8 cellular contexts compared by ENCODE assay signal in genomic region chr6:106520711-106521367, GRCh38.
DNase-seq lines count a peak whose midpoint lies in the region; ATAC-seq and TF ChIP-seq lines count a peak whose summit lies in the region.

No MANE protein-coding gene starts in this region.

- CTCF ChIA-PET in A673 (lab: Charles Lee): interaction anchor here (0.6 kb wide), 1 partner anchor 26 kb away, joined by 5 read pairs; no protein-coding TSS in a partner anchor

- H3K9me3 ChIP-seq in muscle layer of duodenum (ENCODE audit: control insufficient read depth in 1 of 2, low read length in 2 of 2) (no peaks in the 10 kb centered on the region), A673 (ENCODE audit: low read depth, low read length, poor library complexity, severe bottlenecking) (no peaks in the 10 kb centered on the region)

- H3K36me3 Mint-ChIP-seq in activated T-cell treated with anti-CD3 and anti-CD28 coated beads, Interleukin-2, amount 50 U/mL, for 24 hours (ENCODE audit: low read depth): peaks cover 46% of the 10 kb centered on the region

- BruUV-seq in A673 (replicated peaks; lab: Mats Ljungman, UMichigan): no TSS peak

- H3K27me3 ChIP-seq in GM06990 (replicated peaks; ENCODE audit: control insufficient read depth, insufficient read depth, low read length) (no peaks in the 10 kb centered on the region), muscle layer of duodenum (ENCODE audit: low read depth, low read length) (no peaks in the 10 kb centered on the region), A673 (replicated peaks; ENCODE audit: insufficient read depth, low read depth, low read length, poor library complexity) (no peaks in the 10 kb centered on the region)

- intact Hi-C loops in A673 (cut with micrococcal nuclease; ENCODE audit: unreplicated experiment): no loop called here

- TF ChIP-seq CTCF in GM06990 (IDR thresholded peaks at IDR 0.05; ENCODE audit: insufficient read depth, low read length, poor library complexity, severe bottlenecking) (no peak), A673 (conservative IDR thresholded peaks at IDR 0.05; ENCODE audit: low read depth, low read length) (no peak)

- H3K4me3 Mint-ChIP-seq in activated T-cell treated with anti-CD3 and anti-CD28 coated beads, Interleukin-2, amount 50 U/mL, for 24 hours: peak overlapping the region; percentile 78

- H3K4me1 Mint-ChIP-seq in activated T-cell treated with anti-CD3 and anti-CD28 coated beads, Interleukin-2, amount 50 U/mL, for 24 hours (ENCODE audit: low read depth): peaks cover 82% of the 10 kb centered on the region

- peak overlapping the region; percentile 68 for H3K4me3 ChIP-seq in GM06990 (replicated peaks; ENCODE audit: low read depth, low read length)
- H3K4me3 ChIP-seq in muscle layer of duodenum (ENCODE audit: low read depth in 1 of 2, low read length in 2 of 2): no peak overlapping the region
- no peak overlapping the region for H3K4me3 ChIP-seq in A673 (ENCODE audit: low read depth, low read length, poor library complexity, severe bottlenecking)

- peak; percentile 57 for ATAC-seq in GM21786 (IDR thresholded peaks at IDR 0.05; ENCODE audit: unreplicated experiment)

- peak overlapping the region; percentile 54 for H3K27ac ChIP-seq in muscle layer of duodenum (ENCODE audit: low read length)
- no peak overlapping the region for H3K27ac ChIP-seq in A673 (ENCODE audit: low read depth, low read length, poor library complexity, severe bottlenecking)

- H3K9me3 Mint-ChIP-seq in activated T-cell treated with anti-CD3 and anti-CD28 coated beads, Interleukin-2, amount 50 U/mL, for 24 hours: no peaks in the 10 kb centered on the region

- peak overlapping the region; percentile 100 for H3K27ac Mint-ChIP-seq in activated T-cell treated with anti-CD3 and anti-CD28 coated beads, Interleukin-2, amount 50 U/mL, for 24 hours

- DNase-seq in GM06990 (ENCODE audit: extremely low read depth, insufficient read length) (peak; percentile 80), NK-92 (lab: John Stamatoyannopoulos, UW; ENCODE audit: unreplicated experiment) (peak; percentile 30), DMS53 (lab: John Stamatoyannopoulos, UW) (no peak), A673 (ENCODE audit: low spot score) (no peak), hypothalamus (lab: John Stamatoyannopoulos, UW) (no peak)
- peak; percentile 81 for DNase-seq in activated T-cell treated with anti-CD3 and anti-CD28 coated beads, Interleukin-2, amount 50 U/mL, for 24 hours

- H3K4me1 ChIP-seq in muscle layer of duodenum (ENCODE audit: control insufficient read depth in 1 of 2, insufficient read depth in 2 of 2, low read length in 2 of 2) (peaks cover 0 to 13% of the 10 kb centered on the region in 2 donors), A673 (ENCODE audit: insufficient read depth, low read length, poor library complexity, severe bottlenecking) (peaks cover 19% of the 10 kb centered on the region)

- H3K36me3 ChIP-seq in GM06990 (ENCODE audit: control insufficient read depth, insufficient read depth, low read length) (no peaks in the 10 kb centered on the region), muscle layer of duodenum (ENCODE audit: control insufficient read depth in 1 of 2, insufficient read depth in 2 of 2, low read length in 2 of 2) (peaks cover 0 to 4% of the 10 kb centered on the region in 2 donors), A673 (ENCODE audit: insufficient read depth, low read length, poor library complexity, severe bottlenecking) (no peaks in the 10 kb centered on the region)

- POLR2A ChIA-PET in A673 (lab: Charles Lee; ENCODE audit: low non-redundant PET): no interaction called here

- no peaks in the 10 kb centered on the region for H3K27me3 Mint-ChIP-seq in activated T-cell treated with anti-CD3 and anti-CD28 coated beads, Interleukin-2, amount 50 U/mL, for 24 hours

Comparison
In these comparisons a context has a peak if more than half of its experiments do, and no peak if none do; other contexts are left out.
1. DNase-seq: peak in GM06990 (single experiment), NK-92 (single experiment) and activated T-cell treated with anti-CD3 and anti-CD28 coated beads, Interleukin-2, amount 50 U/mL, for 24 hours (single experiment); none in DMS53 (single experiment), A673 (single experiment) and hypothalamus (0 of 51).